8 cellular contexts compared by ENCODE assay signal in the genomic region with DNA sequence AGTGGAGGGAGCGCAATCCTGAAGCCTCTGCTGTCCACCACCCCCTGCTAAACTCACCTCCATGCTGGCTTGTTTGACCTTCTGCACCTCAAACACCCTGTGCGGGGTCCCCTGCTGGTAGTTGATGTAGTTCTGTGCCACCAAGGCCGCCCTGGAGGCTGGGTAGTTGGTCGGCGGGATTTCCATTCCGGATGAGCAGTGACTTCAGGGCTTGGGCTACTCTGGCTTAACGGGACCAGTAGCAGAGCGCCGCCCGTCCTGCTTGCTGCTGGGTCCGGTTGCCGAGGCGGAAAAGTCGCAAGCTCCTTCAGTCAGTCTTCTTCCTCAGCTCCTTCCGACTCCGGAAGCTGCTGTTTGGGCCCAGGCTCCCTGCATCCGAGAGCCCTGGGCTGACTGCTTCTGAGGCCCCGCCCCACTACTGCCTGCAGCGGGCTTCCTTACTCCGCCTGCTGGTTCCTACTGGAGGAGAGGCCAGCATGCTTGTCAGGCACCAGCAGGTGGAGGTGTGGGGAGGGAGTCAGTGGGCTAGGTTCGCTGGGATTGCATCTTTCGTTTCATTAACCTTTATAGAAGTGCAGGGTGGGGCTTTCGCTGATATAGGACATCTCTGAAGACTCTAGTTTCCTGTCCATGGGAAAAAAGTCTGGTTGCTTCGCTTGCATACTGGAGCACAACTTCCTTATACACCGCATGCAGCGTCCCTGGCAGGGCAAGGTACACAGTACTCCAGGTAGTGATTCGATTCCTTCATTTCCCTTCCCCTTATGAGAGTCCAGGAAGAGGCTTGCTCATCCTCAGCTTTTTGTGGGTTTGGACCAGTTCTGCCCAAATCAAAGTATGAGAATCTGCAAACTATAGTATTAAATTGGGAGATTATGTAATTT. TPM values are rescaled to one million over a fixed set of nuclear protein-coding genes. Genes with fewer than 3 reads are reported as not detected.
A peak's percentile ranks its signal among the peaks of the same experiment; 100 is the strongest.
DNase-seq lines count a peak whose midpoint lies in the region; ATAC-seq and TF ChIP-seq lines count a peak whose summit lies in the region.

TSS of gene LXN (minus strand) at position 356 of the 884 bp plus-strand sequence. CDS start at position 186, 170 bp downstream.

- POLR2A ChIA-PET in HCT116 (lab: Charles Lee), result no interaction called here

- peak; percentile 91 for DNase-seq in GM12865 (ENCODE audit: low read depth)
- DNase-seq in HCT116 (ENCODE audit: low read depth, low spot score), result no peak
- peak; percentile 56 for DNase-seq in NCI-H1105 treated with DMSO at 0.1 percent for 48 hours (lab: John Stamatoyannopoulos, UW)
- peak; percentile 78 for DNase-seq in activated T-cell treated with anti-CD3 and anti-CD28 coated beads, Interleukin-2, amount 50 U/mL, for 24 hours
- DNase-seq in erythroblast (lab: John Stamatoyannopoulos, UW), result peak; percentile 88 to 91
- DNase-seq in mucosa of descending colon, result peak; percentile 94 to 95 (median 94)
- DNase-seq in stimulated activated CD8-positive, alpha-beta memory T cell treated with anti-CD3 and anti-CD28 coated beads, Interleukin-4, amount 100 ng/mL, for 24 hours (ENCODE audit: low read depth), result peak; percentile 62
- no peak for DNase-seq in SKM-1 treated with dmso at 0.1 percent for 144 hours (lab: John Stamatoyannopoulos, UW; ENCODE audit: unreplicated experiment)

- no peaks in the 10 kb centered on the region for H3K27me3 ChIP-seq in HCT116 (ENCODE audit: insufficient read depth, low read length)

- peaks cover 30% of the 10 kb centered on the region for H3K4me1 Mint-ChIP-seq in activated T-cell treated with anti-CD3 and anti-CD28 coated beads, Interleukin-2, amount 50 U/mL, for 24 hours (ENCODE audit: low read depth)

- no peaks in the 10 kb centered on the region for H3K4me1 ChIP-seq in HCT116 (ENCODE audit: control insufficient read depth in 1 of 2, insufficient read depth in 2 of 2, low read length in 2 of 2)
- peaks cover 6% of the 10 kb centered on the region for H3K4me1 ChIP-seq in mucosa of descending colon (ENCODE audit: low read depth)

- H3K27ac Mint-ChIP-seq in activated T-cell treated with anti-CD3 and anti-CD28 coated beads, Interleukin-2, amount 50 U/mL, for 24 hours, result peak within 1 kb of the TSS; percentile 92

- no peak within 1 kb of the TSS for H3K27ac ChIP-seq in HCT116 (ENCODE audit: low read depth, low read length)

- TF ChIP-seq CTCF in GM12865 (IDR thresholded peaks at IDR 0.05; ENCODE audit: insufficient read depth, low read depth, low read length, missing control alignments) (peak; percentile 61), HCT116 (IDR thresholded peaks at IDR 0.05 in 2 of 3, conservative IDR thresholded peaks at IDR 0.05 in 1 of 3; ENCODE audit: borderline replicate concordance in 1 of 3, insufficient read depth in 1 of 3, low read depth in 2 of 3, low read length in 2 of 3) (peak; percentile 41 to 57 (median 41); a peak in 5 of 6 replicates), mucosa of descending colon (IDR thresholded peaks at IDR 0.05) (peak; percentile 76)

- H3K9me3 Mint-ChIP-seq in activated T-cell treated with anti-CD3 and anti-CD28 coated beads, Interleukin-2, amount 50 U/mL, for 24 hours, result no peaks in the 10 kb centered on the region

- H3K36me3 ChIP-seq in HCT116 (ENCODE audit: control insufficient read depth in 1 of 2, insufficient read depth in 2 of 2, low read length in 2 of 2) (peaks cover 0 to 2% of the 10 kb centered on the region in 2 experiments; a peak in 1 of 4 replicates), mucosa of descending colon (ENCODE audit: low read depth) (peaks cover 4% of the 10 kb centered on the region)

- H3K4me3 ChIP-seq in GM12865 (ENCODE audit: low read depth, low read length) (peak within 1 kb of the TSS; percentile 67), HCT116 (replicated peaks in 1 of 2; ENCODE audit: low read depth in 1 of 2, low read length in 2 of 2) (no peak within 1 kb of the TSS), mucosa of descending colon (peak within 1 kb of the TSS; percentile 22)

- H3K79me2 ChIP-seq in HCT116 (ENCODE audit: insufficient read depth, low read length), result peaks cover 5% of the 10 kb centered on the region

- H3K27me3 Mint-ChIP-seq in activated T-cell treated with anti-CD3 and anti-CD28 coated beads, Interleukin-2, amount 50 U/mL, for 24 hours, result no peaks in the 10 kb centered on the region

- H2AFZ ChIP-seq in HCT116 (ENCODE audit: low read depth, low read length, poor library complexity, severe bottlenecking), result no peak within 1 kb of the TSS

- ATAC-seq in HCT116 (peak; percentile 100), mucosa of descending colon (peak; percentile 99)

- H3K36me3 Mint-ChIP-seq in activated T-cell treated with anti-CD3 and anti-CD28 coated beads, Interleukin-2, amount 50 U/mL, for 24 hours (ENCODE audit: low read depth), result peaks cover 77% of the 10 kb centered on the region

- H3K4me3 Mint-ChIP-seq in activated T-cell treated with anti-CD3 and anti-CD28 coated beads, Interleukin-2, amount 50 U/mL, for 24 hours, result peak within 1 kb of the TSS; percentile 89

- CTCF ChIA-PET in HCT116 (lab: Charles Lee), result no interaction called here

- H4K20me1 ChIP-seq in HCT116 (ENCODE audit: insufficient read depth), result peaks cover 3% of the 10 kb centered on the region; the same call in 1 of the 2 replicates

- TF ChIP-seq POLR2A in HCT116 (IDR thresholded peaks at IDR 0.05; ENCODE audit: borderline replicate concordance, extremely low read depth, insufficient read depth, insufficient read length) (no peak), erythroblast (IDR thresholded peaks at IDR 0.05; ENCODE audit: low read length) (peak; percentile 99)

- H3K9me3 ChIP-seq in HCT116 (ENCODE audit: control insufficient read depth in 1 of 2, insufficient read depth in 1 of 2, low read depth in 1 of 2, low read length in 2 of 2) (no peaks in the 10 kb centered on the region), mucosa of descending colon (no peaks in the 10 kb centered on the region)

- no peak within 1 kb of the TSS for H3K4me2 ChIP-seq in HCT116 (ENCODE audit: low read length)

- intact Hi-C loops in HCT116 (cut with micrococcal nuclease), result no loop called here
- intact Hi-C loops in mucosa of descending colon (cut with DNase I, micrococcal nuclease), result loop anchor here in 1 of 2 donors (5.0 kb wide), 1 partner anchor 55 kb away; no protein-coding TSS in a partner anchor

- H3K9me2 ChIP-seq in HCT116 (ENCODE audit: insufficient read depth), result no peaks in the 10 kb centered on the region

- H3K9ac ChIP-seq in HCT116 (ENCODE audit: low read length), result no peak within 1 kb of the TSS

- no TSS peak for BruUV-seq in HCT116 (replicated peaks; lab: Mats Ljungman, UMichigan)

- RAD21 ChIA-PET in HCT116 (lab: Charles Lee; ENCODE audit: low non-redundant PET in 1 of 2, low total read pairs in 2 of 2, uncharacterized antibody in 2 of 2, unreplicated experiment in 2 of 2), result no interaction called here

- TF ChIP-seq RAD21 in HCT116 (IDR thresholded peaks at IDR 0.05; ENCODE audit: low read depth), result no peak

TF ChIP-seq in HCT116, 20 proteins besides CTCF, POLR2A, EP300 and RAD21:
- TF ChIP-seq FOSL1 (IDR thresholded peaks at IDR 0.05; ENCODE audit: low read depth) (no peak), TCF7L2 (IDR thresholded peaks at IDR 0.05; ENCODE audit: borderline replicate concordance, extremely low read depth, insufficient read depth, insufficient read length) (no peak), SRF (IDR thresholded peaks at IDR 0.05; ENCODE audit: low read depth) (no peak), JUND (IDR thresholded peaks at IDR 0.05) (no peak), ATF3 (IDR thresholded peaks at IDR 0.05) (no peak), EZH2phosphoT487 (IDR thresholded peaks at IDR 0.05; ENCODE audit: borderline replicate concordance) (no peak), POLR2AphosphoS5 (IDR thresholded peaks at IDR 0.05; ENCODE audit: low read depth, low read length) (no peak), CBX3 (IDR thresholded peaks at IDR 0.05; ENCODE audit: low read depth) (no peak), YY1 (IDR thresholded peaks at IDR 0.05; ENCODE audit: extremely low read depth, insufficient replicate concordance, low read depth, low read length) (no peak), CEBPB (IDR thresholded peaks at IDR 0.05; ENCODE audit: low read depth) (no peak), ZFX (IDR thresholded peaks at IDR 0.05) (no peak)
- TF ChIP-seq, protein P1, sequence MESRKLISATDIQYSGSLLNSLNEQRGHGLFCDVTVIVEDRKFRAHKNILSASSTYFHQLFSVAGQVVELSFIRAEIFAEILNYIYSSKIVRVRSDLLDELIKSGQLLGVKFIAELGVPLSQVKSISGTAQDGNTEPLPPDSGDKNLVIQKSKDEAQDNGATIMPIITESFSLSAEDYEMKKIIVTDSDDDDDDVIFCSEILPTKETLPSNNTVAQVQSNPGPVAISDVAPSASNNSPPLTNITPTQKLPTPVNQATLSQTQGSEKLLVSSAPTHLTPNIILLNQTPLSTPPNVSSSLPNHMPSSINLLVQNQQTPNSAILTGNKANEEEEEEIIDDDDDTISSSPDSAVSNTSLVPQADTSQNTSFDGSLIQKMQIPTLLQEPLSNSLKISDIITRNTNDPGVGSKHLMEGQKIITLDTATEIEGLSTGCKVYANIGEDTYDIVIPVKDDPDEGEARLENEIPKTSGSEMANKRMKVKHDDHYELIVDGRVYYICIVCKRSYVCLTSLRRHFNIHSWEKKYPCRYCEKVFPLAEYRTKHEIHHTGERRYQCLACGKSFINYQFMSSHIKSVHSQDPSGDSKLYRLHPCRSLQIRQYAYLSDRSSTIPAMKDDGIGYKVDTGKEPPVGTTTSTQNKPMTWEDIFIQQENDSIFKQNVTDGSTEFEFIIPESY (IDR thresholded peaks at IDR 0.05; ENCODE audit: extremely low read depth, insufficient replicate concordance, low read length), result no peak

RNA-seq across cellular contexts. Expression of gene LXN, which starts in this region (rescaled TPM):
- not detected for total RNA-seq in HCT116 (2021; ENCODE audit: unreplicated experiment)
- not detected in 2 replicates for polyA plus RNA-seq in HCT116 (2012)
- total RNA-seq in mucosa of descending colon, result 10 to 100 TPM; 17.9 to 62.6 (median 48.9) TPM

Comparison
In these comparisons a context has a peak if more than half of its experiments do, and no peak if none do; other contexts are left out.
1. RNA of gene LXN (total RNA-seq): 17.9 to 62.6 TPM in mucosa of descending colon; not detected in HCT116 (single experiment); every median in the first group is over 10 times any median in the second.
2. Peak in ATAC-seq in HCT116; RNA of the gene not detected or under 1 TPM.
3. DNase-seq: peak in GM12865 (single experiment), NCI-H1105 treated with DMSO at 0.1 percent for 48 hours (single experiment), activated T-cell treated with anti-CD3 and anti-CD28 coated beads, Interleukin-2, amount 50 U/mL, for 24 hours (single experiment), erythroblast (2 of 2), mucosa of descending colon (3 of 3) and stimulated activated CD8-positive, alpha-beta memory T cell treated with anti-CD3 and anti-CD28 coated beads, Interleukin-4, amount 100 ng/mL, for 24 hours (single experiment); none in HCT116 (single experiment) and SKM-1 treated with dmso at 0.1 percent for 144 hours (single experiment).
4. H3K4me3 ChIP-seq: peak in GM12865 (single experiment) and mucosa of descending colon (single experiment); none in HCT116 (0 of 2).
5. Peak in every context shown above with its lines, with median percentiles within 50 percentile points of each other: CTCF ChIP-seq.